ENCODE assay signal across 1 cellular context in the genomic region with DNA sequence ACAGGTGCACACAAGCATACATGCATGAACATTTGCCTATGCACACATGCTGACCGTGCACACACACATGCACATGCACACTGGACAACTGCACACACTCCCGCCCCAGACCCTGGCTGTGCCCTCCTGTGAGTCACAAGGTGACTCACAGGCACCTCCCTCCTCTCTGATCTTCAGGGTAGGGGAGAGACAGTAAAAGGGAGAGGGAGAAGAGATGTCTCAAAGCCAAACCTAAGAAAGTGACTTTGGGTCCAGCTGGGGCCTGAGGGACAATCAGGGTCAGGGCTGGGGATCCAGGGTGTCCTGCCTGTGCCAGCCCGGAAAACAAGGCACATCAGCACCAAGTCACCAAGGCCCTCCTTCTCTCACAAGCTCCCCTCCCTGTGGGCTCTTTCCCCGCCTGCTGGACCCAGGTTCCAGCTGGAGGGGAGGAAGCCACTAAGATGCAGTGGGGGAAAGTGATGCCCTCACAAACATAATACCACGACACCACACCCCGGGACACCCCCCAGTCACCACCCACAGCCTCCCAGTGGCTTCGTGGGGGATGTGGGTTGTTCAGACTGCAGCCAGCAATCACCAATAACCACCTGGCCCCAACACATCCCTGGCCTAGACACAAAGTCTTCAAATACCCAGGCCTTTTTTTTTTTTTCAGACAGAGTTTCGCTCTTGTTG.
A peak's percentile ranks its signal among the peaks of the same experiment; 100 is the strongest.
TF ChIP-seq lines count a peak whose summit lies in the region.

No MANE protein-coding gene starts in this region.

TF ChIP-seq in IMR-90, 13 proteins besides CTCF, POLR2A, EP300 and RAD21 (continued from another document):
- TF ChIP-seq BHLHE40 (IDR thresholded peaks at IDR 0.05; ENCODE audit: low read depth, low read length) (peak; percentile 61; the same call in 1 of the 2 replicates), RCOR1 (IDR thresholded peaks at IDR 0.05; ENCODE audit: insufficient replicate concordance, low read length) (no peak), NFE2L2 (IDR thresholded peaks at IDR 0.05; ENCODE audit: low read depth, low read length) (no peak), MAFK (IDR thresholded peaks at IDR 0.05; ENCODE audit: low read depth, low read length) (no peak), FOS (IDR thresholded peaks at IDR 0.05; ENCODE audit: low read depth, low read length) (peak; percentile 92)
